ENCODE assay signal across 2 cellular contexts in the genomic region with DNA sequence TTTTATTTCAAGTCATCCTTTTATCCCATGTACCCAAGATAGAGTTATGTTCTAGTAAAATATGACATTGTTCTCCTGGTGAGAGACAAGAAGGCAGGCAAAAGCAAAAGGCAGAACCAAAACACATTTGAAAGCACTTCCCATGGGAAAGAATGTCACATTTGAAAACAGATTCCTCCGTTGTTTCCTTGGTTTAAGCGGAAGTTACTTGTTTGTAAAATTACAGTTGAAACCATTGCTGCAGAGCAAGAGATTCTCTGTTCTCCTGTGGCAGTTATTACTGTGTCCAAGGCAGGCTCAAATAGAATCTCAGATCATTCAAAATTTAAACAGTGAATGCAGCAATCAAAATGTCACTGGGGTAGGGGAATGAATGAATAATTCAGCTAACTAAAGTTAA.
TF ChIP-seq lines count a peak whose summit lies in the region.

No MANE protein-coding gene starts in this region.

TF ChIP-seq in IMR-90, 13 proteins besides CTCF, POLR2A, EP300 and RAD21:
- TF ChIP-seq CHD1 (IDR thresholded peaks at IDR 0.05; ENCODE audit: low read depth, low read length) = no peak
- no peak for TF ChIP-seq RCOR1 (IDR thresholded peaks at IDR 0.05; ENCODE audit: insufficient replicate concordance, low read length)
- TF ChIP-seq MAFK (IDR thresholded peaks at IDR 0.05; ENCODE audit: low read depth, low read length) = no peak
- TF ChIP-seq MAZ (IDR thresholded peaks at IDR 0.05; ENCODE audit: borderline replicate concordance, low read depth, low read length) = no peak
- TF ChIP-seq SMC3 (IDR thresholded peaks at IDR 0.05; ENCODE audit: low read depth, low read length) = no peak
- TF ChIP-seq RFX5 (IDR thresholded peaks at IDR 0.05; ENCODE audit: low read depth, low read length) = no peak
- no peak for TF ChIP-seq CEBPB (IDR thresholded peaks at IDR 0.05; ENCODE audit: low read depth, low read length)
- TF ChIP-seq, protein P1, sequence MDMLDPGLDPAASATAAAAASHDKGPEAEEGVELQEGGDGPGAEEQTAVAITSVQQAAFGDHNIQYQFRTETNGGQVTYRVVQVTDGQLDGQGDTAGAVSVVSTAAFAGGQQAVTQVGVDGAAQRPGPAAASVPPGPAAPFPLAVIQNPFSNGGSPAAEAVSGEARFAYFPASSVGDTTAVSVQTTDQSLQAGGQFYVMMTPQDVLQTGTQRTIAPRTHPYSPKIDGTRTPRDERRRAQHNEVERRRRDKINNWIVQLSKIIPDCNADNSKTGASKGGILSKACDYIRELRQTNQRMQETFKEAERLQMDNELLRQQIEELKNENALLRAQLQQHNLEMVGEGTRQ (IDR thresholded peaks at IDR 0.05; ENCODE audit: low read depth, low read length) = no peak
- no peak for TF ChIP-seq NFE2L2 (IDR thresholded peaks at IDR 0.05; ENCODE audit: low read depth, low read length)
- no peak for TF ChIP-seq BHLHE40 (IDR thresholded peaks at IDR 0.05; ENCODE audit: low read depth, low read length)
- TF ChIP-seq MXI1 (IDR thresholded peaks at IDR 0.05; ENCODE audit: borderline replicate concordance, low read depth, low read length) = no peak
TF ChIP-seq in IMR-90: peak in this region for 0.

TF ChIP-seq in neural cell, 6 proteins besides CTCF, POLR2A, EP300 and RAD21:
- TF ChIP-seq POLR2AphosphoS5 (IDR thresholded peaks at IDR 0.05) (peak; percentile 48), EZH2 (IDR thresholded peaks at IDR 0.05; ENCODE audit: borderline replicate concordance, insufficient read depth, low read length, poor library complexity, severe bottlenecking) (no peak), TAF1 (IDR thresholded peaks at IDR 0.05; ENCODE audit: low read depth) (no peak)
TF ChIP-seq in neural cell: peak in this region for 1.
